14 cellular contexts compared by ENCODE assay signal in genomic region chr14:75282166-75282547, GRCh38. TPM values are rescaled to one million over a fixed set of nuclear protein-coding genes. Genes with fewer than 3 reads are reported as not detected.
DNase-seq lines count a peak whose midpoint lies in the region; ATAC-seq, FAIRE-seq and TF ChIP-seq lines count a peak whose summit lies in the region.
"Had no signal": no experiment of that assay in that cellular context is flagged by ENCODE, and none has a peak within 500 bp of the region (broad histone marks: within the 10 kb centered on the region; RNA-seq: fewer than 3 reads in every experiment).

No MANE protein-coding gene starts in this region.

- no peak overlapping the region for H3K9ac ChIP-seq in endothelial cell of umbilical vein (replicated peaks; ENCODE audit: extremely low read depth, insufficient read depth, low read length)

- intact Hi-C loops in endothelial cell of umbilical vein (cut with micrococcal nuclease) = no loop called here
- intact Hi-C loops in naive thymus-derived CD4-positive, alpha-beta T cell (cut with micrococcal nuclease) = no loop called here

- dilution Hi-C loops in endothelial cell of umbilical vein (cut with MboI; ENCODE audit: extremely low pct_ligation_motif_present, low sequenced_read_pairs) = loop anchor here (25.0 kb wide), 1 partner anchor 145 kb away; the partner anchor contains the start of gene NEK9

- BruUV-seq in endothelial cell of umbilical vein (replicated peaks; lab: Mats Ljungman, UMichigan) = no TSS peak

- no peak overlapping the region for H3K27ac ChIP-seq in CD4-positive, CD25-positive, alpha-beta regulatory T cell (ENCODE audit: insufficient read depth, low read length, poor library complexity, severe bottlenecking)
- H3K27ac ChIP-seq in endothelial cell of umbilical vein (ENCODE audit: insufficient read depth, low read depth, low read length) = no peak overlapping the region
- no peak overlapping the region for H3K27ac ChIP-seq in naive thymus-derived CD4-positive, alpha-beta T cell (ENCODE audit: low read depth, low read length)

- H3K27me3 ChIP-seq in CD4-positive, CD25-positive, alpha-beta regulatory T cell (ENCODE audit: control insufficient read depth, insufficient read depth, low read length) = peaks cover 3% of the 10 kb centered on the region
- H3K27me3 ChIP-seq in endothelial cell of umbilical vein (ENCODE audit: control insufficient read depth in 2 of 2, insufficient read depth in 2 of 2, low read length in 2 of 2) = peaks cover 3 to 7% of the 10 kb centered on the region in 2 experiments
- peaks cover 0 to 5% of the 10 kb centered on the region in 2 donors for H3K27me3 ChIP-seq in naive thymus-derived CD4-positive, alpha-beta T cell (ENCODE audit: control insufficient read depth in 2 of 2, insufficient read depth in 2 of 2, low read length in 2 of 2)
- H3K27me3 ChIP-seq: esophagus squamous epithelium had no signal

- peak overlapping the region in 1 of 4 donors; percentile 19 for H3K4me3 Mint-ChIP-seq in CD4-positive, CD25-positive, alpha-beta regulatory T cell
- peak overlapping the region in 4 of 10 donors; percentile 8 to 62 (median 24) for H3K4me3 Mint-ChIP-seq in naive thymus-derived CD4-positive, alpha-beta T cell

- peak overlapping the region; percentile 48 for H3K4me3 ChIP-seq in CD4-positive, CD25-positive, alpha-beta regulatory T cell (ENCODE audit: low read depth, low read length)
- no peak overlapping the region for H3K4me3 ChIP-seq in endothelial cell of umbilical vein (replicated peaks in 1 of 3; ENCODE audit: insufficient read depth in 1 of 3, low read depth in 1 of 3, low read length in 3 of 3)
- H3K4me3 ChIP-seq in naive thymus-derived CD4-positive, alpha-beta T cell (ENCODE audit: low read length) = no peak overlapping the region

- H3K36me3 ChIP-seq in CD4-positive, CD25-positive, alpha-beta regulatory T cell (ENCODE audit: control insufficient read depth, insufficient read depth, low read length) = peaks cover 18% of the 10 kb centered on the region
- peaks cover 0 to 9% of the 10 kb centered on the region in 2 experiments for H3K36me3 ChIP-seq in endothelial cell of umbilical vein (ENCODE audit: control insufficient read depth in 2 of 2, extremely low read depth in 1 of 2, insufficient read depth in 2 of 2, low read length in 2 of 2)
- H3K36me3 ChIP-seq in naive thymus-derived CD4-positive, alpha-beta T cell (ENCODE audit: control insufficient read depth in 2 of 3, insufficient read depth in 3 of 3, low read length in 3 of 3) = peaks cover 0 to 22% (median 0%) of the 10 kb centered on the region in 3 experiments

- no peaks in the 10 kb centered on the region for H3K9me3 ChIP-seq in CD4-positive, CD25-positive, alpha-beta regulatory T cell (ENCODE audit: control insufficient read depth in 2 of 2, low read length in 2 of 2)
- no peaks in the 10 kb centered on the region for H3K9me3 ChIP-seq in endothelial cell of umbilical vein (replicated peaks; ENCODE audit: control insufficient read depth, insufficient read depth, low read length)
- H3K9me3 ChIP-seq in naive thymus-derived CD4-positive, alpha-beta T cell (ENCODE audit: control insufficient read depth in 2 of 3, low read length in 3 of 3) = no peaks in the 10 kb centered on the region
- H3K9me3 ChIP-seq: esophagus squamous epithelium had no signal

- H4K20me1 ChIP-seq in endothelial cell of umbilical vein (replicated peaks; ENCODE audit: control insufficient read depth, extremely low read depth, insufficient read depth, low read length) = no peaks in the 10 kb centered on the region

- H2AFZ ChIP-seq in endothelial cell of umbilical vein (ENCODE audit: low read depth, low read length) = no peak overlapping the region

- peak in 1 of 3 donors; percentile 24 for DNase-seq in CD4-positive, CD25-positive, alpha-beta regulatory T cell
- DNase-seq in RPMI7951 (ENCODE audit: low read depth) (peak; percentile 7), endothelial cell of umbilical vein (ENCODE audit: low read depth, low spot score) (no peak), NCI-H146 (lab: John Stamatoyannopoulos, UW) (no peak), HCEC 1CT (no peak), GM20000 (ENCODE audit: low spot score) (no peak), HuH-7.5 (ENCODE audit: low spot score) (no peak)
- peak in 5 of 9 donors; percentile 16 to 56 (median 37) for DNase-seq in naive thymus-derived CD4-positive, alpha-beta T cell
- DNase-seq: activated CD4-positive, CD25-positive, alpha-beta regulatory T cell; activated gamma-delta T cell treated with Interleukin-2 at 50 U/mL for 16 hours; esophagus squamous epithelium; NCI-H1694 treated with DMSO at 0.1 percent for 48 hours had no signal

- POLR2A ChIA-PET in endothelial cell of umbilical vein (lab: Charles Lee) = interaction anchor here (0.5 kb wide), 2 partner anchors 23 to 47 kb away, joined by 3 to 4 read pairs; no protein-coding TSS in a partner anchor
- POLR2A ChIA-PET in naive thymus-derived CD4-positive, alpha-beta T cell (lab: Charles Lee) = interaction anchor here (0.9 to 1.2 kb wide), 3 partner anchors 13 to 23 kb away, joined by 3 to 4 read pairs (median 3); no protein-coding TSS in a partner anchor

- peaks cover 10% of the 10 kb centered on the region for H3K36me3 Mint-ChIP-seq in CD4-positive, CD25-positive, alpha-beta regulatory T cell
- peaks cover 3 to 12% (median 5%) of the 10 kb centered on the region in 5 donors for H3K36me3 Mint-ChIP-seq in naive thymus-derived CD4-positive, alpha-beta T cell

- H3K4me2 ChIP-seq in endothelial cell of umbilical vein (ENCODE audit: insufficient read depth, low read length) = no peak overlapping the region

- peaks cover 76% of the 10 kb centered on the region for H3K27me3 Mint-ChIP-seq in CD4-positive, CD25-positive, alpha-beta regulatory T cell
- H3K27me3 Mint-ChIP-seq in naive thymus-derived CD4-positive, alpha-beta T cell = peaks cover 0 to 76% (median 3%) of the 10 kb centered on the region in 5 donors

- H3K9me3 Mint-ChIP-seq in CD4-positive, CD25-positive, alpha-beta regulatory T cell = peaks cover 0 to 3% (median 0%) of the 10 kb centered on the region in 7 donors
- H3K9me3 Mint-ChIP-seq in naive thymus-derived CD4-positive, alpha-beta T cell = peaks cover 0 to 24% (median 0%) of the 10 kb centered on the region in 11 donors

- H3K9me1 ChIP-seq in endothelial cell of umbilical vein (replicated peaks; ENCODE audit: control insufficient read depth, extremely low read depth, insufficient read depth, low read length) = no peaks in the 10 kb centered on the region

- FAIRE-seq in endothelial cell of umbilical vein (lab: Jason Lieb, UNC) = peak; percentile 37
- FAIRE-seq: GM12891 had no signal

- H3K79me2 ChIP-seq in endothelial cell of umbilical vein (ENCODE audit: control insufficient read depth, insufficient read depth, low read length) = no peaks in the 10 kb centered on the region

- CTCF ChIA-PET in endothelial cell of umbilical vein (lab: Charles Lee) = interaction anchor here (1.3 to 5.0 kb wide), 2 partner anchors 10 to 13 kb away, joined by 3 to 24 read pairs; no protein-coding TSS in a partner anchor
- CTCF ChIA-PET in naive thymus-derived CD4-positive, alpha-beta T cell (lab: Charles Lee) = interaction anchor here (0.5 kb wide), 1 partner anchor 29 kb away, joined by 3 read pairs; no protein-coding TSS in a partner anchor

- no peak for TF ChIP-seq CTCF in endothelial cell of umbilical vein (IDR thresholded peaks at IDR 0.05; ENCODE audit: extremely low read depth in 1 of 2, insufficient read depth in 1 of 2, low read depth in 1 of 2, low read length in 2 of 2)
- no peak for TF ChIP-seq CTCF in GM20000 (IDR thresholded peaks at IDR 0.05; ENCODE audit: extremely low read depth, missing control alignments)

- H3K27ac Mint-ChIP-seq in CD4-positive, CD25-positive, alpha-beta regulatory T cell = peak overlapping the region in 1 of 3 donors; percentile 9
- H3K27ac Mint-ChIP-seq in naive thymus-derived CD4-positive, alpha-beta T cell = peak overlapping the region in 4 of 9 donors; percentile 23 to 89 (median 56)

- ATAC-seq in CD4-positive, CD25-positive, alpha-beta regulatory T cell (ENCODE audit: low read depth in 2 of 2) = no peak
- no peak for ATAC-seq in naive thymus-derived CD4-positive, alpha-beta T cell
- ATAC-seq: Panc1 had no signal

- H3K4me1 Mint-ChIP-seq in CD4-positive, CD25-positive, alpha-beta regulatory T cell = peaks cover 7 to 30% (median 20%) of the 10 kb centered on the region in 4 donors
- peaks cover 14 to 40% (median 27%) of the 10 kb centered on the region in 7 donors for H3K4me1 Mint-ChIP-seq in naive thymus-derived CD4-positive, alpha-beta T cell

- no peak for TF ChIP-seq POLR2A in endothelial cell of umbilical vein (IDR thresholded peaks at IDR 0.05; ENCODE audit: low read depth, low read length)

- peaks cover 26% of the 10 kb centered on the region for H3K4me1 ChIP-seq in CD4-positive, CD25-positive, alpha-beta regulatory T cell (ENCODE audit: control insufficient read depth, insufficient read depth, low read length, poor library complexity, severe bottlenecking)
- peaks cover 6% of the 10 kb centered on the region for H3K4me1 ChIP-seq in endothelial cell of umbilical vein (ENCODE audit: control insufficient read depth, extremely low read depth, insufficient read depth, low read length)
- H3K4me1 ChIP-seq in naive thymus-derived CD4-positive, alpha-beta T cell (ENCODE audit: control insufficient read depth in 2 of 2, insufficient read depth in 2 of 2, low read length in 2 of 2) = peaks cover 20 to 21% of the 10 kb centered on the region in 2 donors

TF ChIP-seq in endothelial cell of umbilical vein, 7 proteins besides CTCF, POLR2A, EP300 and RAD21 (continues in another document):
- TF ChIP-seq EZH2 (IDR thresholded peaks at IDR 0.05; ENCODE audit: borderline replicate concordance, low read depth, low read length, severe bottlenecking) = no peak
- no peak for TF ChIP-seq JUN (IDR thresholded peaks at IDR 0.05; ENCODE audit: borderline replicate concordance, insufficient read depth, insufficient read length, low read depth)
- no peak for TF ChIP-seq FOS (IDR thresholded peaks at IDR 0.05; ENCODE audit: borderline replicate concordance, insufficient read depth, low read length)
- no peak for TF ChIP-seq MYC (IDR thresholded peaks at IDR 0.05; ENCODE audit: low read depth, low read length)

RNA-seq across cellular contexts. Expression of gene FOS, which starts 3.5 kb away (rescaled TPM):
- 1,673 TPM for total RNA-seq in CD4-positive, CD25-positive, alpha-beta regulatory T cell
- 100 to 1,000 TPM in 2 of 4 donors, 10 to 100 TPM in 2; 56.8 to 145 (median 104) TPM for polyA plus RNA-seq in CD4-positive, CD25-positive, alpha-beta regulatory T cell
- total RNA-seq in RPMI7951 (2014; rRNA removed; shearing (Covaris generic)) = 6.9 and 7.7 TPM in 2 replicates
- 9.2 and 63.2 TPM in 2 replicates for total RNA-seq in endothelial cell of umbilical vein
- 41.6 and 55.6 TPM in 2 replicates for polyA plus RNA-seq in endothelial cell of umbilical vein
- 26.6 and 60.9 TPM in 2 replicates for polyA plus RNA-seq in endothelial cell of umbilical vein (2011; cell fraction: cytosol; rRNA removed)
- 187 and 302 TPM in 2 replicates for polyA plus RNA-seq in endothelial cell of umbilical vein (2011; cell fraction: nucleus; rRNA removed)
- polyA plus RNA-seq in endothelial cell of umbilical vein (2012) = 1.9 and 7.0 TPM in 2 replicates
- polyA minus RNA-seq in endothelial cell of umbilical vein = 38.7 and 58.4 TPM in 2 replicates
- polyA minus RNA-seq in endothelial cell of umbilical vein (2011; cell fraction: cytosol; rRNA and poly(A)+ RNA removed) = 55.3 TPM
- polyA minus RNA-seq in endothelial cell of umbilical vein (2011; cell fraction: nucleus; rRNA and poly(A)+ RNA removed) = 149 and 293 TPM in 2 replicates
- total RNA-seq in naive thymus-derived CD4-positive, alpha-beta T cell = 1,000 to 10,000 TPM in 2 of 5 experiments, 10 to 100 TPM in 2, 1 to 10 TPM in 1; 9.4 to 4,557 (median 14.4) TPM
- polyA plus RNA-seq in naive thymus-derived CD4-positive, alpha-beta T cell = 10 to 100 TPM; 27.5 to 96.7 TPM

Comparison
In these comparisons a context has a peak if more than half of its experiments do, and no peak if none do; other contexts are left out.
1. DNase-seq: peak in RPMI7951 (single experiment) and naive thymus-derived CD4-positive, alpha-beta T cell (5 of 9); none in endothelial cell of umbilical vein (single experiment), NCI-H146 (single experiment), HCEC 1CT (single experiment), GM20000 (single experiment) and HuH-7.5 (single experiment).